8 cellular contexts compared by ENCODE assay signal in the genomic region with DNA sequence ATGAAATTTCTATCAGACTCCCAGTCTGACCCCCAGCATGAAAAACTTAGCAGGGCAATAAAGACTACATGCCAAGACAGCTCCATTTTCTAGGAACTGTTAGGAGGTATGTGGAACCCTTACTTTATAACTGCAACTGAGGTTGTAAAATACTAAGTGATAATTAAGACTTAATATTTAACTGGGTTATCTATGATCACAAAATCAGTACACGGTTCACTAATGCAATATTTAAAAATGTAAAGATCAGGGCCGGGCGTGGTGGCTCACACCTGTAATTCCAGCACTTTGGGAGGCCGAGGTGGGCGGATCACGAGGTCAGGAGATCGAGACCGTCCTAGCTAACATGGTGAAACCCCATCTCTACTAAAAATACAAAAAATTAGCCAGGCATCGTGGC. TPM values are rescaled to one million over a fixed set of nuclear protein-coding genes. Genes with fewer than 3 reads are reported as not detected.
"Had no signal": no experiment of that assay in that cellular context is flagged by ENCODE, and none has a peak within 500 bp of the region (broad histone marks: within the 10 kb centered on the region; RNA-seq: fewer than 3 reads in every experiment).

LCT (minus strand) TSS at position 101 of the 400 bp plus-strand sequence; CDS start at position 86, 15 bp downstream.

RNA-seq across cellular contexts. Expression of gene LCT, which starts in this region (rescaled TPM):
- total RNA-seq: kidney epithelial cell, left ventricle myocardium inferior, mesothelial cell of epicardium, occipital lobe, osteocyte, skeletal muscle tissue, temporal lobe, ureter had no signal
